In the genomic region with DNA sequence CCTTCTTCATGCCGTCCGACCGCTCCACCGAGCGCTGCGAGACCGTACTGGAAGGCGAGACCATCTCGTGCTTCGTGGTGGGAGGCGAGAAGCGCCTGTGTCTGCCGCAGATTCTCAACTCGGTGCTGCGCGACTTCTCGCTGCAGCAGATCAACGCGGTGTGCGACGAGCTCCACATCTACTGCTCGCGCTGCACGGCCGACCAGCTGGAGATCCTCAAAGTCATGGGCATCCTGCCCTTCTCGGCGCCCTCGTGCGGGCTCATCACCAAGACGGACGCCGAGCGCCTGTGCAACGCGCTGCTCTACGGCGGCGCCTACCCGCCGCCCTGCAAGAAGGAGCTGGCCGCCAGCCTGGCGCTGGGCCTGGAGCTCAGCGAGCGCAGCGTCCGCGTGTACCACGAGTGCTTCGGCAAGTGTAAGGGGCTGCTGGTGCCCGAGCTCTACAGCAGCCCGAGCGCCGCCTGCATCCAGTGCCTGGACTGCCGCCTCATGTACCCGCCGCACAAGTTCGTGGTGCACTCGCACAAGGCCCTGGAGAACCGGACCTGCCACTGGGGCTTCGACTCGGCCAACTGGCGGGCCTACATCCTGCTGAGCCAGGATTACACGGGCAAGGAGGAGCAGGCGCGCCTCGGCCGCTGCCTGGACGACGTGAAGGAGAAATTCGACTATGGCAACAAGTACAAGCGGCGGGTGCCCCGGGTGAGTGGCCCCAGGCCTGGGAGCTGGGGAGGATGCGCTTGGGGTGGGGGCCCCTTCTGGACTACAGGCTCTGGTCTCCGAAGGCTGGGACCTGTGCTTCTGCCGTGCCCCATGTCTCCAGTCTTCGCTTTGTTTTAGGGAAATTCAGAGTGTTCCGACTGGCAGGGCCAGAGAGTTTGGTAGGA, we compare ENCODE assay signal across 8 cellular contexts. TPM values are rescaled to one million over a fixed set of nuclear protein-coding genes. Genes with fewer than 3 reads are reported as not detected.
DNase-seq lines count a peak whose midpoint lies in the region; ATAC-seq and TF ChIP-seq lines count a peak whose summit lies in the region.

No MANE protein-coding gene starts in this region.

- intact Hi-C loops in tibial artery (cut with DNase I; ENCODE audit: low total_unique reads), result no loop called here

- H3K4me1 ChIP-seq in muscle layer of colon (ENCODE audit: insufficient read depth, low read length), result peaks cover 29% of the 10 kb centered on the region
- H3K4me1 ChIP-seq in tibial artery, result peaks cover 0 to 45% (median 29%) of the 10 kb centered on the region in 4 donors

- TF ChIP-seq CTCF in tibial artery (IDR thresholded peaks at IDR 0.05), result peak in 1 of 2 experiments; percentile 7

- peak overlapping the region; percentile 70 for H3K9ac ChIP-seq in muscle layer of colon (ENCODE audit: low read length)

- H3K9me3 ChIP-seq in muscle layer of colon (ENCODE audit: low read length) (no peaks in the 10 kb centered on the region), tibial artery (no peaks in the 10 kb centered on the region)

- H3K36me3 ChIP-seq in muscle layer of colon (ENCODE audit: insufficient read depth, low read length) (no peaks in the 10 kb centered on the region), tibial artery (no peaks in the 10 kb centered on the region)

- DNase-seq in NCI-H2196 (lab: John Stamatoyannopoulos, UW; ENCODE audit: unreplicated experiment), result peak; percentile 37
- no peak for DNase-seq in NCI-H2196 treated with DMSO at 0.1 percent for 48 hours (lab: John Stamatoyannopoulos, UW; ENCODE audit: unreplicated experiment)
- DNase-seq in NCI-H526 (lab: John Stamatoyannopoulos, UW), result peak; percentile 28 to 68
- DNase-seq in activated CD8-positive, alpha-beta memory T cell treated with anti-CD3 and anti-CD28 coated beads, Interleukin-2, amount 50 U/mL, for 48 hours, result peak; percentile 77
- peak; percentile 66 to 82 for DNase-seq in tibial artery
- DNase-seq in GOT3 (lab: John Stamatoyannopoulos, UW), result no peak

- H3K4me3 ChIP-seq in muscle layer of colon (ENCODE audit: low read depth in 1 of 2, low read length in 2 of 2) (peak overlapping the region; percentile 70 to 73), tibial artery (peak overlapping the region; percentile 84 to 88)

- peak; percentile 29 for ATAC-seq in esophagus mucosa

- H3K27ac ChIP-seq in muscle layer of colon (ENCODE audit: low read depth, low read length) (peak overlapping the region; percentile 89), tibial artery (peak overlapping the region; percentile 90 to 94)

- no peaks in the 10 kb centered on the region for H3K27me3 ChIP-seq in muscle layer of colon (ENCODE audit: control insufficient read depth in 1 of 2, insufficient read depth in 2 of 2, low read length in 2 of 2)
- H3K27me3 ChIP-seq in tibial artery, result no peaks in the 10 kb centered on the region

RNA-seq across cellular contexts. Expression of gene SKI, which starts 1.2 kb away (rescaled TPM):
- total RNA-seq in esophagus mucosa, result 21.6 TPM

RNA-seq across cellular contexts. Expression of gene FAAP20, which starts 34.7 kb away (rescaled TPM):
- total RNA-seq in esophagus mucosa, result 36.5 TPM

Comparison
In these comparisons a context has a peak if more than half of its experiments do, and no peak if none do; other contexts are left out.
1. DNase-seq: peak in NCI-H2196 (single experiment), NCI-H526 (2 of 2), activated CD8-positive, alpha-beta memory T cell treated with anti-CD3 and anti-CD28 coated beads, Interleukin-2, amount 50 U/mL, for 48 hours (single experiment) and tibial artery (2 of 2); none in NCI-H2196 treated with DMSO at 0.1 percent for 48 hours (single experiment) and GOT3 (single experiment).